In the genomic region with DNA sequence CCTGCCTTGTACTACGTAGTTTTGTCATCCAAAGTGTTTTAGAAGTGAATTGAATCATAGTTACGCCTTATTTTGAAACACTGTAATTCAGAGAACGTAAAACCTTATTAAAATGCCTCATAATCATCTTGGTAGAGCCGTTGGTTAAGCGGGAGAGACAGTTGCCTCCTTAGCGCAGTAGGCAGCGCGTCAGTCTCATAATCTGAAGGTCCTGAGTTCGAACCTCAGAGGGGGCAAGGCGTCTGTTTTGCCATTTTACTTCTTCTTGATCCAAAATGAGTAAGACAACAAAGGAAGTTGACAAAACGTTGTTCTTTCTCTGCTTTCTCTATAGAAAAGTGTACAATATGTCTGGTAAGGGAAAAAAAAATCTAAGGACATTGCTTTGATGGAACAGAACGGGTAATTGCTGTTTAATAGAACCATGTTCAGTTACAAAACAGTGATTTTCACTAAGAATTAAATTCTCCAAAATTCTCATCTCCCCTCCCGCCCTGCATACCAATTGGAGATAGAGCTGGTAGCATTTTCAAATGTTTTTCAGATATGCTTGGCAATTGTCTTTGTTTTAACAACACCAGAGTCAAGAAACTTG, we compare ENCODE assay signal across 1 cellular context.
TF ChIP-seq lines count a peak whose summit lies in the region.

No MANE protein-coding gene starts in this region.

TF ChIP-seq in HepG2, 621 proteins besides CTCF, POLR2A, EP300 and RAD21 (continued from another document):
- 0 out of 2 replicates have a peak, but pooled peaks have one; percentile 6 for TF ChIP-seq ZNF878 (CRISPR knock-in tag; IDR thresholded peaks at IDR 0.05)
- no peak for TF ChIP-seq ZSCAN31 (CRISPR knock-in tag; IDR thresholded peaks at IDR 0.05; ENCODE audit: low read depth)
- TF ChIP-seq, protein P1, sequence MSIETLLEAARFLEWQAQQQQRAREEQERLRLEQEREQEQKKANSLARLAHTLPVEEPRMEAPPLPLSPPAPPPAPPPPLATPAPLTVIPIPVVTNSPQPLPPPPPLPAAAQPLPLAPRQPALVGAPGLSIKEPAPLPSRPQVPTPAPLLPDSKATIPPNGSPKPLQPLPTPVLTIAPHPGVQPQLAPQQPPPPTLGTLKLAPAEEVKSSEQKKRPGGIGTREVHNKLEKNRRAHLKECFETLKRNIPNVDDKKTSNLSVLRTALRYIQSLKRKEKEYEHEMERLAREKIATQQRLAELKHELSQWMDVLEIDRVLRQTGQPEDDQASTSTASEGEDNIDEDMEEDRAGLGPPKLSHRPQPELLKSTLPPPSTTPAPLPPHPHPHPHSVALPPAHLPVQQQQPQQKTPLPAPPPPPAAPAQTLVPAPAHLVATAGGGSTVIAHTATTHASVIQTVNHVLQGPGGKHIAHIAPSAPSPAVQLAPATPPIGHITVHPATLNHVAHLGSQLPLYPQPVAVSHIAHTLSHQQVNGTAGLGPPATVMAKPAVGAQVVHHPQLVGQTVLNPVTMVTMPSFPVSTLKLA (IDR thresholded peaks at IDR 0.05), result no peak
- TF ChIP-seq IKZF1 (IDR thresholded peaks at IDR 0.05), result no peak
- no peak for TF ChIP-seq GTF3A (CRISPR knock-in tag; conservative IDR thresholded peaks at IDR 0.05)
- no peak for TF ChIP-seq ZFP90 (CRISPR knock-in tag; IDR thresholded peaks at IDR 0.05; ENCODE audit: borderline replicate concordance)
- no peak for TF ChIP-seq ZNF552 (CRISPR knock-in tag; IDR thresholded peaks at IDR 0.05; ENCODE audit: borderline replicate concordance)
- TF ChIP-seq KAT8 (CRISPR knock-in tag; IDR thresholded peaks at IDR 0.05), result peak; percentile 85
- no peak for TF ChIP-seq TCF12 (IDR thresholded peaks at IDR 0.05)
- no peak for TF ChIP-seq TCF12 (CRISPR knock-in tag; IDR thresholded peaks at IDR 0.05)
- TF ChIP-seq PRPF4 (IDR thresholded peaks at IDR 0.05; ENCODE audit: low read depth, low read length, poor library complexity, severe bottlenecking), result peak; percentile 96
- no peak for TF ChIP-seq RFX5 (IDR thresholded peaks at IDR 0.05; ENCODE audit: low read depth, low read length)
- TF ChIP-seq ZNF674 (CRISPR knock-in tag; IDR thresholded peaks at IDR 0.05; ENCODE audit: low read depth), result no peak
- TF ChIP-seq SIX1 (CRISPR knock-in tag; IDR thresholded peaks at IDR 0.05; ENCODE audit: borderline replicate concordance), result peak; percentile 63; the same call in 1 of the 2 replicates
- no peak for TF ChIP-seq TEAD2 (CRISPR knock-in tag; IDR thresholded peaks at IDR 0.05)
- TF ChIP-seq ZKSCAN8 (CRISPR knock-in tag; IDR thresholded peaks at IDR 0.05; ENCODE audit: borderline replicate concordance), result peak; percentile 83
